In genomic region chr16:1959269-1960039, GRCh38 we compare ENCODE assay signal across 8 cellular contexts. TPM values are rescaled to one million over a fixed set of nuclear protein-coding genes. Genes with fewer than 3 reads are reported as not detected.
DNase-seq lines count a peak whose midpoint lies in the region; ATAC-seq, FAIRE-seq and TF ChIP-seq lines count a peak whose summit lies in the region.

NDUFB10 (plus strand) TSS chr16:1959538; CDS start chr16:1959625, 87 bp downstream.

- H3K9me3 Mint-ChIP-seq in activated naive CD4-positive, alpha-beta T cell treated with anti-CD3 and anti-CD28 coated beads, Interleukin-2, amount 50 U/mL, for 24 hours, result no peaks in the 10 kb centered on the region
- H3K9me3 Mint-ChIP-seq in glutamatergic neuron (ENCODE audit: unreplicated experiment), result peaks cover 16% of the 10 kb centered on the region

- intact Hi-C loops in pancreas (cut with DNase I) (no loop called here), tibial artery (cut with DNase I; ENCODE audit: low total_unique reads) (no loop called here)

- H3K36me3 Mint-ChIP-seq in activated naive CD4-positive, alpha-beta T cell treated with anti-CD3 and anti-CD28 coated beads, Interleukin-2, amount 50 U/mL, for 24 hours, result peaks cover 19% of the 10 kb centered on the region
- H3K36me3 Mint-ChIP-seq in glutamatergic neuron (ENCODE audit: unreplicated experiment), result no peaks in the 10 kb centered on the region

- TF ChIP-seq CTCF in glutamatergic neuron (IDR thresholded peaks at IDR 0.05; ENCODE audit: partially characterized antibody, unreplicated experiment) (peak; percentile 38), pancreas (IDR thresholded peaks at IDR 0.05) (peak; percentile 25 to 56 (median 51)), tibial artery (IDR thresholded peaks at IDR 0.05) (peak; percentile 51 to 60)

- DNase-seq in GF-D8 (lab: John Stamatoyannopoulos, UW), result peak; percentile 61
- peak; percentile 98 for DNase-seq in H7
- peak; percentile 95 for DNase-seq in MG63
- peak; percentile 96 for DNase-seq in glutamatergic neuron
- DNase-seq in pancreas, result peak; percentile 89 to 99 (median 96)
- DNase-seq in tibial artery, result peak; percentile 89 to 95

- peaks cover 28% of the 10 kb centered on the region for H3K4me1 Mint-ChIP-seq in activated naive CD4-positive, alpha-beta T cell treated with anti-CD3 and anti-CD28 coated beads, Interleukin-2, amount 50 U/mL, for 24 hours
- H3K4me1 Mint-ChIP-seq in glutamatergic neuron (ENCODE audit: low read depth, unreplicated experiment), result peaks cover 18% of the 10 kb centered on the region

- H3K4me1 ChIP-seq in pancreas (peaks cover 0 to 21% (median 17%) of the 10 kb centered on the region in 3 donors), tibial artery (peaks cover 0 to 32% (median 21%) of the 10 kb centered on the region in 4 donors)

- H3K27ac ChIP-seq in pancreas (peak within 1 kb of the TSS; percentile 35 to 79 (median 66)), tibial artery (peak within 1 kb of the TSS; percentile 85 to 92)

- H3K36me3 ChIP-seq in H7 (replicated peaks; ENCODE audit: control insufficient read depth, insufficient read depth, low read length), result peaks cover 23% of the 10 kb centered on the region
- peaks cover 35% of the 10 kb centered on the region for H3K36me3 ChIP-seq in MG63
- peaks cover 0 to 20% (median 10%) of the 10 kb centered on the region in 3 donors for H3K36me3 ChIP-seq in pancreas
- H3K36me3 ChIP-seq in tibial artery, result peaks cover 28 to 34% (median 32%) of the 10 kb centered on the region in 3 donors

- FAIRE-seq in pancreas (lab: Jason Lieb, UNC), result no peak

- no peaks in the 10 kb centered on the region for H3K27me3 Mint-ChIP-seq in activated naive CD4-positive, alpha-beta T cell treated with anti-CD3 and anti-CD28 coated beads, Interleukin-2, amount 50 U/mL, for 24 hours
- H3K27me3 Mint-ChIP-seq in glutamatergic neuron (ENCODE audit: unreplicated experiment), result peaks cover 8% of the 10 kb centered on the region

- H3K27me3 ChIP-seq in H7 (ENCODE audit: control insufficient read depth, insufficient read depth, low read length) (no peaks in the 10 kb centered on the region), MG63 (no peaks in the 10 kb centered on the region), pancreas (no peaks in the 10 kb centered on the region), tibial artery (peaks cover 0 to 5% of the 10 kb centered on the region in 2 donors)

- H3K4me3 ChIP-seq in H7 (ENCODE audit: insufficient read depth, low read depth, low read length) (peak within 1 kb of the TSS; percentile 96), MG63 (peak within 1 kb of the TSS; percentile 80), pancreas (peak within 1 kb of the TSS; percentile 32 to 91 (median 78)), tibial artery (peak within 1 kb of the TSS; percentile 80 to 83)

- H3K27ac Mint-ChIP-seq in activated naive CD4-positive, alpha-beta T cell treated with anti-CD3 and anti-CD28 coated beads, Interleukin-2, amount 50 U/mL, for 24 hours, result peak within 1 kb of the TSS; percentile 92
- H3K27ac Mint-ChIP-seq in glutamatergic neuron (ENCODE audit: unreplicated experiment), result peak within 1 kb of the TSS; percentile 82

- H3K9me3 ChIP-seq in MG63 (no peaks in the 10 kb centered on the region; the same call in 1 of the 2 replicates), pancreas (no peaks in the 10 kb centered on the region), tibial artery (no peaks in the 10 kb centered on the region)

- WGBS in pancreas, 2 donors, result 0 to 1% methylated on average over 73 to 79 of the region's 79 CpGs

- ATAC-seq in SK-N-SH treated with all-trans-retinoic acid at 6 μM for 48 hours (peak; percentile 82), pancreas (peak; percentile 86 to 93 (median 90))

- peak within 1 kb of the TSS; percentile 94 for H3K4me3 Mint-ChIP-seq in activated naive CD4-positive, alpha-beta T cell treated with anti-CD3 and anti-CD28 coated beads, Interleukin-2, amount 50 U/mL, for 24 hours
- H3K4me3 Mint-ChIP-seq in glutamatergic neuron (ENCODE audit: unreplicated experiment), result peak within 1 kb of the TSS; percentile 90

TF ChIP-seq in SK-N-SH treated with all-trans-retinoic acid at 6 μM for 48 hours, 23 proteins besides CTCF, POLR2A, EP300 and RAD21:
- no peak for TF ChIP-seq CREB5 (CRISPR knock-in tag; IDR thresholded peaks at IDR 0.05; ENCODE audit: low read depth)
- TF ChIP-seq BACH2 (CRISPR knock-in tag; IDR thresholded peaks at IDR 0.05; ENCODE audit: borderline replicate concordance), result no peak
- TF ChIP-seq GLIS3 (CRISPR knock-in tag; IDR thresholded peaks at IDR 0.05), result no peak
- no peak for TF ChIP-seq ZNF8 (CRISPR knock-in tag; IDR thresholded peaks at IDR 0.05)
- no peak for TF ChIP-seq ZC3H10 (CRISPR knock-in tag; IDR thresholded peaks at IDR 0.05)
- TF ChIP-seq RARB (CRISPR knock-in tag; IDR thresholded peaks at IDR 0.05), result no peak
- no peak for TF ChIP-seq TCF4 (CRISPR knock-in tag; IDR thresholded peaks at IDR 0.05; ENCODE audit: borderline replicate concordance)
- TF ChIP-seq TSHZ2 (CRISPR knock-in tag; IDR thresholded peaks at IDR 0.05), result no peak

RNA-seq across cellular contexts. Expression of gene NDUFB10, which starts in this region (rescaled TPM):
- 305 and 403 TPM in 2 replicates for total RNA-seq in H7 (2014; rRNA removed; shearing (Covaris generic))
- 406 and 819 TPM in 2 replicates for total RNA-seq in MG63 (2014; rRNA removed; shearing (Covaris generic); ENCODE audit: low replicate concordance)
- total RNA-seq in glutamatergic neuron (ENCODE audit: unreplicated experiment) (302 TPM), pancreas (10 to 100 TPM; 54.0 to 72.1 (median 58.7) TPM)
- 100 to 1,000 TPM in 1 of 2 donors, 10 to 100 TPM in 1; 84.2 to 108 TPM for polyA plus RNA-seq in pancreas

Comparison
In these comparisons a context has a peak if more than half of its experiments do, and no peak if none do; other contexts are left out.
1. Peak in every context shown above with its lines: DNase-seq, ATAC-seq, H3K4me3 ChIP-seq and H3K27ac ChIP-seq.